In genomic region chr1:47326271-47326670, GRCh38 we compare ENCODE assay signal across 16 cellular contexts.
"Had no signal": no experiment of that assay in that cellular context is flagged by ENCODE, and none has a peak within 500 bp of the region (broad histone marks: within the 10 kb centered on the region; RNA-seq: fewer than 3 reads in every experiment).

No MANE protein-coding gene starts in this region.

- H3K27ac Mint-ChIP-seq: immature natural killer cell; natural killer cell; stimulated activated effector memory CD8-positive, alpha-beta T cell treated with anti-CD3 and anti-CD28 coated beads, Interleukin-12 subunit alpha, Interleukin-12 subunit beta, amount 100 ng/mL, for 72 hours; stimulated activated naive CD8-positive, alpha-beta T cell treated with anti-CD3 and anti-CD28 coated beads, Interleukin-15, Interleukin-2, amounts not matched to agents 100 ng/mL and 50 ng/mL, for 24 hours had no signal

- H3K27me3 ChIP-seq: foreskin keratinocyte, testis, tibial nerve had no signal

- DNase-seq: caudate nucleus; effector memory CD4-positive, alpha-beta T cell; immature natural killer cell; mucosa of descending colon; natural killer cell; right cardiac atrium; stimulated activated CD4-positive, alpha-beta T cell treated with anti-CD3 and anti-CD28 coated beads, Interleukin-2, amount 100 ng/mL, for 48 hours; stimulated activated CD8-positive, alpha-beta memory T cell treated with anti-CD3 and anti-CD28 coated beads, Interleukin-4, amount 100 ng/mL, for 48 hours; testis had no signal

- H3K9me3 ChIP-seq: mucosa of descending colon, testis, tibial nerve had no signal

- H3K4me3 ChIP-seq: mucosa of descending colon, smooth muscle cell, testis, tibial nerve had no signal

- ATAC-seq: natural killer cell; right cardiac atrium; stimulated activated effector memory CD8-positive, alpha-beta T cell treated with anti-CD3 and anti-CD28 coated beads, Interleukin-12 subunit alpha, Interleukin-12 subunit beta, amount 100 ng/mL, for 72 hours had no signal

- H3K27ac ChIP-seq: foreskin keratinocyte, testis, tibial nerve had no signal

- H3K36me3 Mint-ChIP-seq: immature natural killer cell; natural killer cell; stimulated activated effector memory CD8-positive, alpha-beta T cell treated with anti-CD3 and anti-CD28 coated beads, Interleukin-12 subunit alpha, Interleukin-12 subunit beta, amount 100 ng/mL, for 72 hours had no signal

- H3K4me2 ChIP-seq: smooth muscle cell had no signal

- H3K36me3 ChIP-seq: tibial nerve had no signal

- H3K9me3 Mint-ChIP-seq: immature natural killer cell; natural killer cell; neural crest cell; stimulated activated effector memory CD8-positive, alpha-beta T cell treated with anti-CD3 and anti-CD28 coated beads, Interleukin-12 subunit alpha, Interleukin-12 subunit beta, amount 100 ng/mL, for 72 hours; stimulated activated naive CD8-positive, alpha-beta T cell treated with anti-CD3 and anti-CD28 coated beads, Interleukin-15, Interleukin-2, amounts not matched to agents 100 ng/mL and 50 ng/mL, for 24 hours had no signal

- H3K4me1 ChIP-seq: foreskin keratinocyte, testis, tibial nerve had no signal

- FAIRE-seq: endometrium had no signal

- H3K4me3 Mint-ChIP-seq: immature natural killer cell; natural killer cell; stimulated activated effector memory CD8-positive, alpha-beta T cell treated with anti-CD3 and anti-CD28 coated beads, Interleukin-12 subunit alpha, Interleukin-12 subunit beta, amount 100 ng/mL, for 72 hours; stimulated activated naive CD8-positive, alpha-beta T cell treated with anti-CD3 and anti-CD28 coated beads, Interleukin-15, Interleukin-2, amounts not matched to agents 100 ng/mL and 50 ng/mL, for 24 hours had no signal

- H3K4me1 Mint-ChIP-seq: immature natural killer cell; natural killer cell; stimulated activated effector memory CD8-positive, alpha-beta T cell treated with anti-CD3 and anti-CD28 coated beads, Interleukin-12 subunit alpha, Interleukin-12 subunit beta, amount 100 ng/mL, for 72 hours had no signal

- H3K27me3 Mint-ChIP-seq: stimulated activated naive CD8-positive, alpha-beta T cell treated with anti-CD3 and anti-CD28 coated beads, Interleukin-15, Interleukin-2, amounts not matched to agents 100 ng/mL and 50 ng/mL, for 24 hours had no signal
